Comparison of ENCODE assay signal across 24 cellular contexts in the genomic region with DNA sequence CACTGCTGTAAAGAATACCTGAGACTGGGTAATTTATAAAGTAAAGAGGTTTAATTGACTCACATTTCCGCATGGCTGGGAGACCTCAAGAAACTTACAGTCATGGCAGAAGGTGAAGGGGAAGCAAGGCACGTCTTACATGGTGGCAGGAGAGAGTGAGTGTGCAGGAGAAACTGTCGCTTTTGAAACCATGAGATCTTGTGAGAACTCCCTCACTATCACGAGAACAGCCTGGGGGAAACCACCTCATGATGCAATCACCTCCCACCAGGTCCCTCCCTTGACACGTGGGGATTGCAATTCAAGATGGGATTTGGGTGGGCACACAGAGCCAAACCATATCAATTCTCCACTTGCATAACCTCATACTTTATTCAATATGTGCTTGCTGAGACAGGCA.
"Had no signal": no experiment of that assay in that cellular context is flagged by ENCODE, and none has a peak within 500 bp of the region (broad histone marks: within the 10 kb centered on the region; RNA-seq: fewer than 3 reads in every experiment).

No MANE protein-coding gene starts in this region.

- H3K27me3 Mint-ChIP-seq: activated T-cell treated with anti-CD3 and anti-CD28 coated beads, Interleukin-2, amount 50 U/mL, for 24 hours; brain; central memory CD8-positive, alpha-beta T cell; T-helper 17 cell had no signal

- H3K4me3 Mint-ChIP-seq: activated B cell treated with CpG ODN at 0.5 μM for 24 hours; activated T-cell treated with anti-CD3 and anti-CD28 coated beads, Interleukin-2, amount 50 U/mL, for 24 hours; activated T-helper 1 cell treated with anti-CD3 and anti-CD28 coated beads, Interleukin-12 subunit alpha, Interleukin-12 subunit beta, Interleukin-2, Interleukin-4 antibody, amounts not matched to agents 30 ng/mL and 10 ng/mL and 1 ng/mL, durations not matched to agents 14 hours and 24 hours and 36 hours; brain; central memory CD8-positive, alpha-beta T cell; T-helper 17 cell had no signal

- ATAC-seq: T-helper 17 cell had no signal

- H3K9me3 Mint-ChIP-seq: activated B cell treated with CpG ODN at 0.5 μM for 24 hours; activated T-cell treated with anti-CD3 and anti-CD28 coated beads, Interleukin-2, amount 50 U/mL, for 24 hours; activated T-helper 1 cell treated with anti-CD3 and anti-CD28 coated beads, Interleukin-12 subunit alpha, Interleukin-12 subunit beta, Interleukin-2, Interleukin-4 antibody, amounts not matched to agents 30 ng/mL and 10 ng/mL and 1 ng/mL, durations not matched to agents 14 hours and 24 hours and 36 hours; central memory CD8-positive, alpha-beta T cell had no signal

- DNase-seq: activated B cell treated with CpG ODN at 0.5 μM for 24 hours; activated CD4-positive, alpha-beta T cell treated with anti-CD3 and anti-CD28 coated beads, Interleukin-2, amount 50 U/mL, for 4 hours; activated CD8-positive, alpha-beta memory T cell treated with anti-CD3 and anti-CD28 coated beads, Interleukin-2, amount 50 U/mL, for 4 hours; activated effector memory CD4-positive, alpha-beta T cell treated with anti-CD3 and anti-CD28 coated beads, Interleukin-2, amount 50 U/mL, for 16 hours; activated naive CD4-positive, alpha-beta T cell treated with anti-CD3 and anti-CD28 coated beads, Interleukin-2, amount 50 U/mL, for 16 hours; activated T-cell treated with anti-CD3 and anti-CD28 coated beads, Interleukin-2, amount 50 U/mL, for 24 hours; amygdala; MG63; MV-4-11; NCI-H1105; NCI-H1436; NCI-H1694 treated with DMSO at 0.1 percent for 48 hours; NCI-H2029 treated with DMSO at 0.1 percent for 48 hours; NCI-H345; NCI-H510A; NCI-H526 treated with DMSO at 0.1 percent for 48 hours; NCI-H82; SIG-M5; T-helper 17 cell; T-helper 9 cell had no signal

- H3K27me3 ChIP-seq: MG63 had no signal

- H3K36me3 Mint-ChIP-seq: brain had no signal

- H3K4me3 ChIP-seq: MG63 had no signal

- FAIRE-seq: astrocyte had no signal

- H3K36me3 ChIP-seq: MG63 had no signal

- H3K27ac Mint-ChIP-seq: activated B cell treated with CpG ODN at 0.5 μM for 24 hours; activated T-cell treated with anti-CD3 and anti-CD28 coated beads, Interleukin-2, amount 50 U/mL, for 24 hours; activated T-helper 1 cell treated with anti-CD3 and anti-CD28 coated beads, Interleukin-12 subunit alpha, Interleukin-12 subunit beta, Interleukin-2, Interleukin-4 antibody, amounts not matched to agents 30 ng/mL and 10 ng/mL and 1 ng/mL, durations not matched to agents 14 hours and 24 hours and 36 hours; brain; T-helper 17 cell had no signal

- H3K4me1 Mint-ChIP-seq: activated B cell treated with CpG ODN at 0.5 μM for 24 hours; brain; central memory CD8-positive, alpha-beta T cell; T-helper 17 cell had no signal

- H3K9me3 ChIP-seq: MG63 had no signal
